Comparison of ENCODE assay signal across 20 cellular contexts in genomic region chr16:86892509-86892908, GRCh38.
"Had no signal": no experiment of that assay in that cellular context is flagged by ENCODE, and none has a peak within 500 bp of the region (broad histone marks: within the 10 kb centered on the region; RNA-seq: fewer than 3 reads in every experiment).

No MANE protein-coding gene starts in this region.

- DNase-seq: activated CD4-positive, alpha-beta T cell treated with anti-CD3 and anti-CD28 coated beads, Interleukin-2, amount 50 U/mL, for 1 hour; activated naive CD4-positive, alpha-beta T cell treated with anti-CD3 and anti-CD28 coated beads, Interleukin-2, amount 50 U/mL, for 16 hours; amniotic stem cell; cerebellar nuclear complex; dermis blood vessel endothelial cell; endodermal cell; erythroblast; left colon; naive thymus-derived CD8-positive, alpha-beta T cell; nucleus accumbens; stimulated activated CD4-positive, alpha-beta T cell treated with anti-CD3 and anti-CD28 coated beads, Interleukin-12 subunit alpha, Interleukin-12 subunit beta, amount 100 ng/mL, for 4 hours; stimulated activated CD4-positive, alpha-beta T cell treated with anti-CD3 and anti-CD28 coated beads, Interleukin-2, amount 100 ng/mL, for 48 hours; stimulated activated CD8-positive, alpha-beta memory T cell treated with anti-CD3 and anti-CD28 coated beads, Interleukin-4, amount 100 ng/mL, for 48 hours; stimulated activated naive CD8-positive, alpha-beta T cell treated with anti-CD3 and anti-CD28 coated beads, Interleukin-15, Interleukin-2, amounts not matched to agents 100 U/mL and 50 U/mL, for 24 hours; T-cell had no signal

- H3K4me1 ChIP-seq: prostate gland, suprapubic skin had no signal

- H3K4me3 ChIP-seq: lung, prostate gland, suprapubic skin had no signal

- H3K9me3 ChIP-seq: prostate gland, suprapubic skin had no signal

- H3K36me3 ChIP-seq: prostate gland, suprapubic skin had no signal

- H3K27ac ChIP-seq: prostate gland, suprapubic skin had no signal

- ATAC-seq: left colon; naive thymus-derived CD8-positive, alpha-beta T cell; sciatic nerve; stimulated activated naive CD8-positive, alpha-beta T cell treated with anti-CD3 and anti-CD28 coated beads, Interleukin-15, Interleukin-2, amounts not matched to agents 100 U/mL and 50 U/mL, for 24 hours; T-cell; WTC11 had no signal
